Comparison of ENCODE assay signal across 8 cellular contexts in the genomic region with DNA sequence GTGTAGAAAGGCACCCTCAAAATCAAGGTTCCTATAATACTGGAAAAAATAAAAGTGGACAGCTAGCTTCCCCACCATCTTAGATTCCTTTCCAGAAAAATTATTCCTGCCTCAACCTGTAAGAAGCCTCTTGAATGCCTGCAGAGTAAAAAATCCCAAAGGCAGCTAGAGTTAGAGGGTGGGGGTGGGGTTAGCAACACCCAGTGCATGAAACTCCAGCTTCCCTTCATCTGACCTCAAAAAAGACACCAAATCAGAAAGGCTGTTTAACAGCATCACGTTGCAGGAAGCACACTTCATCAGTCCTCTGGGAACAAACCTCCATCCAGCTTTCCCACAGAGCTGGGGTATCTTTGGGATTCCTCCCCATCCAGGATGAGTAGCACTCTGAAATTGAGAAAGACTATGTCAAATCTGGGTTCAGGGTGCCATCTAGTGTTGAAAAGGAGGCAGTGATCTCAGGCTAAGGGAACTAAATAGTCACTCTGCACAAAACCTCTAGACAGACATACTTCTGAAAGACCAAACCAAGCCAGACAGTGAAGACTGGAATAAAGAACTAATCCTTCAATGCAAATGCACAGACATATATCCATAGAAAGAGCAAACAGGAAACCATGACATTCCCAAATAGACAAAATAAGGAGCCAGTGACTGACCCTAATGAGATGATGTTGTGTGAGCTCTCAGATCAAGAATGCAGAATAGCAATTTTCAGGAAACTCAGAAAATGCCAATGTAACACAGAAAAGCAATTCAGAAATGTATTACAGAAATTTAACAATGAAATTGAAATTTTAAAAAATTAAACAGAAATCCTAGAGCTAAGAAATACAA.
DNase-seq lines count a peak whose midpoint lies in the region; ATAC-seq and TF ChIP-seq lines count a peak whose summit lies in the region.

No MANE protein-coding gene starts in this region.

- TF ChIP-seq POLR2A in uterus (IDR thresholded peaks at IDR 0.05), result no peak

- CTCF ChIA-PET in A673 (lab: Charles Lee), result interaction anchor here (0.6 kb wide), 1 partner anchor 11 kb away, joined by 3 read pairs; no protein-coding TSS in a partner anchor

- in situ Hi-C loops in astrocyte of the spinal cord (cut with HindIII; ENCODE audit: low sequenced_read_pairs), result no loop called here

- DNase-seq in A673 (ENCODE audit: low spot score) (peak; percentile 44), GM04503 (ENCODE audit: low read depth) (peak; percentile 30), NCI-H226 (peak; percentile 3), astrocyte of the spinal cord (ENCODE audit: low read depth, low spot score) (peak; percentile 48), iris pigment epithelial cell (ENCODE audit: low read depth) (peak; percentile 36), uterus (no peak)

- peak; percentile 73 for TF ChIP-seq CTCF in A673 (conservative IDR thresholded peaks at IDR 0.05; ENCODE audit: low read depth, low read length)
- TF ChIP-seq CTCF in astrocyte of the spinal cord (IDR thresholded peaks at IDR 0.05; ENCODE audit: low read depth, low read length), result peak; percentile 66
- peak in 3 of 4 experiments; percentile 16 to 29 (median 17) for TF ChIP-seq CTCF in uterus (IDR thresholded peaks at IDR 0.05)

- no peaks in the 10 kb centered on the region for H3K36me3 ChIP-seq in A673 (ENCODE audit: insufficient read depth, low read length, poor library complexity, severe bottlenecking)
- no peaks in the 10 kb centered on the region for H3K36me3 ChIP-seq in uterus

- POLR2A ChIA-PET in A673 (lab: Charles Lee; ENCODE audit: low non-redundant PET), result no interaction called here

- H3K4me1 ChIP-seq in A673 (ENCODE audit: insufficient read depth, low read length, poor library complexity, severe bottlenecking), result no peaks in the 10 kb centered on the region
- no peaks in the 10 kb centered on the region for H3K4me1 ChIP-seq in uterus

- BruUV-seq in A673 (replicated peaks; lab: Mats Ljungman, UMichigan), result no TSS peak

- H3K27me3 ChIP-seq in A673 (replicated peaks; ENCODE audit: insufficient read depth, low read depth, low read length, poor library complexity) (no peaks in the 10 kb centered on the region), uterus (no peaks in the 10 kb centered on the region)

- ATAC-seq in HG02798 (IDR thresholded peaks at IDR 0.05; ENCODE audit: poor library complexity, unreplicated experiment) (peak; percentile 70), HG03460 (IDR thresholded peaks at IDR 0.05; ENCODE audit: unreplicated experiment) (no peak)

- H3K27ac ChIP-seq in A673 (ENCODE audit: low read depth, low read length, poor library complexity, severe bottlenecking) (no peak overlapping the region), uterus (no peak overlapping the region)

- no peak overlapping the region for H3K4me3 ChIP-seq in A673 (ENCODE audit: low read depth, low read length, poor library complexity, severe bottlenecking)
- H3K4me3 ChIP-seq in astrocyte of the spinal cord (ENCODE audit: low read depth, low read length), result no peak overlapping the region
- no peak overlapping the region for H3K4me3 ChIP-seq in uterus

- H3K9me3 ChIP-seq in A673 (ENCODE audit: low read depth, low read length, poor library complexity, severe bottlenecking), result peaks cover 5% of the 10 kb centered on the region
- H3K9me3 ChIP-seq in uterus, result no peaks in the 10 kb centered on the region

- intact Hi-C loops in A673 (cut with micrococcal nuclease; ENCODE audit: unreplicated experiment) (no loop called here), uterus (cut with DNase I; ENCODE audit: low total_unique reads) (no loop called here)

Comparison
In these comparisons a context has a peak if more than half of its experiments do, and no peak if none do; other contexts are left out.
1. DNase-seq: peak in A673 (single experiment), GM04503 (single experiment), NCI-H226 (single experiment), astrocyte of the spinal cord (single experiment) and iris pigment epithelial cell (single experiment); none in uterus (0 of 2).
2. CTCF ChIP-seq: peak in every context shown above with its lines; median percentile 73 in A673; 66 in astrocyte of the spinal cord; 17 in uterus.